Comparison of ENCODE assay signal across 12 cellular contexts in the genomic region with DNA sequence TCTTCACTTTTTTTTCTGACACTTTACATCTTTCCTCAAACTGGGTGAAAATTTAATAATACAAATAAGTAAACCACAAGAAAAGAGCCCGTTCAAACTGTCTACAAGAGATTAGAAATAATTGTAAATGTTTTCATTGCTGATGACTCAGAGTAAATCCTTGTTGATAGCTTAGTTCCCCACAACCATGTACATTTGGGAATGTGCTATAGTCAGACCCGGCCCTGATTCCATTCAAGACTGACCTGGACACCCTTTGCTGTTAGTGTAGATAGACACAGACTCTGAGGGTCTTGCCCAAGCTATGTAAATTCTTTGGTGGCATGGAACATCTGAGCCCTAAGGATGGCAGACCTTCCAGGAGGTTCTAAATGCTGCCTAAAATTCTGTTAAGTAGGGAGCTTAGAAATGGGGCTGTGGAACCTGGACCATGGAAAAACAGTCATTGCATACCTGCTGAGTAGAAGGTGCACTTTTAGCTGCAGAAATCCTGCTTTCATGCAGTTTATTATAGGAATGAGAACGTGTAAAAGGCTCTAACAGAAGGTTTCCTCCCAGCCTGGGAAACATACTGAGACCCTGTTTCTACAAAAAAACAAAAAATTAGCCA. TPM values are rescaled to one million over a fixed set of nuclear protein-coding genes. Genes with fewer than 3 reads are reported as not detected.
DNase-seq lines count a peak whose midpoint lies in the region; ATAC-seq lines count a peak whose summit lies in the region.
"Had no signal": no experiment of that assay in that cellular context is flagged by ENCODE, and none has a peak within 500 bp of the region (broad histone marks: within the 10 kb centered on the region; RNA-seq: fewer than 3 reads in every experiment).

No MANE protein-coding gene starts in this region.

- no peak overlapping the region for H3K4me3 ChIP-seq in BLaER1
- H3K4me3 ChIP-seq: colonic mucosa, hepatocyte had no signal

- H3K9ac ChIP-seq in BLaER1, result no peak overlapping the region

- H3K36me3 Mint-ChIP-seq in T-cell, result peaks cover 16% of the 10 kb centered on the region

- H3K9me3 Mint-ChIP-seq in T-cell, result no peaks in the 10 kb centered on the region

- H3K27me3 ChIP-seq in BLaER1, result no peaks in the 10 kb centered on the region
- H3K27me3 ChIP-seq: colonic mucosa, hepatocyte had no signal

- ATAC-seq in T-cell (replicated peaks in 1 of 4) (no peak), HG02840 (IDR thresholded peaks at IDR 0.05; ENCODE audit: low FRiP score, unreplicated experiment) (no peak), HG02610 (IDR thresholded peaks at IDR 0.05; ENCODE audit: unreplicated experiment) (no peak), HG02852 (IDR thresholded peaks at IDR 0.05; ENCODE audit: unreplicated experiment) (no peak)
- ATAC-seq: left ventricle myocardium superior had no signal

- peaks cover 7% of the 10 kb centered on the region for H3K9me3 ChIP-seq in BLaER1
- H3K9me3 ChIP-seq: colonic mucosa had no signal

- peaks cover 74 to 78% (median 76%) of the 10 kb centered on the region in 3 donors for H3K4me1 Mint-ChIP-seq in T-cell

- H3K4me1 ChIP-seq in BLaER1, result peaks cover 51% of the 10 kb centered on the region

- peaks cover 20% of the 10 kb centered on the region for H3K36me3 ChIP-seq in BLaER1
- H3K36me3 ChIP-seq: colonic mucosa had no signal

- H4K20me1 ChIP-seq in BLaER1, result peaks cover 57% of the 10 kb centered on the region

- DNase-seq in EL, result peak; percentile 53
- DNase-seq in T-cell, result no peak
- peak; percentile 66 for DNase-seq in iris pigment epithelial cell (ENCODE audit: low read depth)
- DNase-seq: colonic mucosa, left ventricle myocardium superior, NCI-H1105, NCI-H524 had no signal

- CTCF ChIA-PET in T-cell (lab: Charles Lee), result interaction anchor here (0.6 to 0.9 kb wide), 2 partner anchors 13 to 113 kb away, joined by 3 read pairs; no protein-coding TSS in a partner anchor

- no peaks in the 10 kb centered on the region for H3K27me3 Mint-ChIP-seq in T-cell

- peak overlapping the region; percentile 66 to 93 (median 75) for H3K4me3 Mint-ChIP-seq in T-cell

- POLR2A ChIA-PET in T-cell (lab: Charles Lee), result interaction anchor here in 1 of 2 donors (0.6 kb wide), 1 partner anchor 17 kb away, joined by 3 read pairs; no protein-coding TSS in a partner anchor

- peak overlapping the region; percentile 95 for H3K4me2 ChIP-seq in BLaER1
- H3K4me2 ChIP-seq: hepatocyte had no signal

- H3K27ac Mint-ChIP-seq in T-cell, result peak overlapping the region; percentile 35 to 76

- no peak overlapping the region for H3K27ac ChIP-seq in BLaER1
- H3K27ac ChIP-seq: colonic mucosa, hepatocyte had no signal

RNA-seq across cellular contexts. Expression of gene MALT1, which starts 3.7 kb away (rescaled TPM):
- 10 to 100 TPM; 54.5 to 83.2 (median 69.5) TPM for total RNA-seq in T-cell

RNA-seq across cellular contexts. Expression of gene ALPK2, which starts 46.1 kb away (rescaled TPM):
- 1 to 10 TPM in 3 of 5 donors, under 1 TPM in 2; 0.25 to 3.1 (median 1.1) TPM for total RNA-seq in T-cell

Comparison
In these comparisons a context has a peak if more than half of its experiments do, and no peak if none do; other contexts are left out.
1. DNase-seq: peak in EL (single experiment) and iris pigment epithelial cell (single experiment); none in T-cell (0 of 34).